ENCODE assay signal across 19 cellular contexts in genomic region chr1:203058674-203058931, GRCh38. TPM values are rescaled to one million over a fixed set of nuclear protein-coding genes. Genes with fewer than 3 reads are reported as not detected.
"Had no signal": no experiment of that assay in that cellular context is flagged by ENCODE, and none has a peak within 500 bp of the region (broad histone marks: within the 10 kb centered on the region; RNA-seq: fewer than 3 reads in every experiment).

No MANE protein-coding gene starts in this region.

- H3K36me3 ChIP-seq: neural progenitor cell, ovary, thoracic aorta had no signal

- H3K27ac Mint-ChIP-seq: activated naive CD8-positive, alpha-beta T cell treated with anti-CD3 and anti-CD28 coated beads for 36 hours; activated T-helper 1 cell treated with anti-CD3 and anti-CD28 coated beads, Interleukin-12 subunit alpha, Interleukin-12 subunit beta, Interleukin-2, Interleukin-4 antibody, amounts not matched to agents 30 ng/mL and 10 ng/mL and 1 ng/mL, durations not matched to agents 14 hours and 24 hours and 36 hours; neural progenitor cell had no signal

- H3K9me3 Mint-ChIP-seq: activated naive CD8-positive, alpha-beta T cell treated with anti-CD3 and anti-CD28 coated beads for 36 hours; activated T-helper 1 cell treated with anti-CD3 and anti-CD28 coated beads, Interleukin-12 subunit alpha, Interleukin-12 subunit beta, Interleukin-2, Interleukin-4 antibody, amounts not matched to agents 30 ng/mL and 10 ng/mL and 1 ng/mL, durations not matched to agents 14 hours and 24 hours and 36 hours; stimulated activated effector memory CD8-positive, alpha-beta T cell treated with anti-CD3 and anti-CD28 coated beads, Interleukin-12 subunit alpha, Interleukin-12 subunit beta, amount 100 ng/mL, for 72 hours had no signal

- H3K9me3 ChIP-seq: body of pancreas, ovary, thoracic aorta had no signal

- H3K27ac ChIP-seq: body of pancreas, coronary artery, foreskin keratinocyte, neural progenitor cell, ovary, thoracic aorta had no signal

- ATAC-seq: body of pancreas; foreskin keratinocyte; stimulated activated effector memory CD8-positive, alpha-beta T cell treated with anti-CD3 and anti-CD28 coated beads, Interleukin-12 subunit alpha, Interleukin-12 subunit beta, amount 100 ng/mL, for 72 hours had no signal

- H3K4me3 Mint-ChIP-seq: activated naive CD8-positive, alpha-beta T cell treated with anti-CD3 and anti-CD28 coated beads for 36 hours; activated T-helper 1 cell treated with anti-CD3 and anti-CD28 coated beads, Interleukin-12 subunit alpha, Interleukin-12 subunit beta, Interleukin-2, Interleukin-4 antibody, amounts not matched to agents 30 ng/mL and 10 ng/mL and 1 ng/mL, durations not matched to agents 14 hours and 24 hours and 36 hours; neural progenitor cell; stimulated activated effector memory CD8-positive, alpha-beta T cell treated with anti-CD3 and anti-CD28 coated beads, Interleukin-12 subunit alpha, Interleukin-12 subunit beta, amount 100 ng/mL, for 72 hours had no signal

- DNase-seq: activated CD4-positive, CD25-positive, alpha-beta regulatory T cell treated with anti-CD3 and anti-CD28 coated beads, Interleukin-2, amount 50 U/mL, for 72 hours; activated naive CD8-positive, alpha-beta T cell treated with anti-CD3 and anti-CD28 coated beads for 36 hours; body of pancreas; central memory CD4-positive, alpha-beta T cell; effector CD4-positive, alpha-beta T cell; foreskin keratinocyte; glutamatergic neuron; ovary had no signal

- H3K4me3 ChIP-seq: body of pancreas, coronary artery, neural progenitor cell, ovary, thoracic aorta had no signal

- H3K4me1 ChIP-seq: body of pancreas, foreskin keratinocyte had no signal

- H3K27me3 ChIP-seq: neural progenitor cell, ovary had no signal

- H3K4me1 Mint-ChIP-seq: activated naive CD8-positive, alpha-beta T cell treated with anti-CD3 and anti-CD28 coated beads for 36 hours; stimulated activated effector memory CD8-positive, alpha-beta T cell treated with anti-CD3 and anti-CD28 coated beads, Interleukin-12 subunit alpha, Interleukin-12 subunit beta, amount 100 ng/mL, for 72 hours had no signal

RNA-seq across cellular contexts. Expression of gene MYOG, which starts 27.2 kb away (rescaled TPM):
- total RNA-seq: activated CD8-positive, alpha-beta memory T cell treated with anti-CD3 and anti-CD28 coated beads for 36 hours; activated naive CD8-positive, alpha-beta T cell treated with anti-CD3 and anti-CD28 coated beads for 36 hours; activated T-helper 1 cell treated with anti-CD3 and anti-CD28 coated beads, Interleukin-12 subunit alpha, Interleukin-12 subunit beta, Interleukin-2, Interleukin-4 antibody, amounts not matched to agents 30 ng/mL and 10 ng/mL and 1 ng/mL, durations not matched to agents 14 hours and 24 hours and 36 hours; body of pancreas; foreskin keratinocyte; kidney epithelial cell; liver; mesenteric fat pad; ovary; renal cortical epithelial cell; thoracic aorta; ureter had no signal
- polyA plus RNA-seq: foreskin keratinocyte, liver, ovary had no signal

RNA-seq across cellular contexts. Expression of gene PPFIA4, which starts 32.3 kb away (rescaled TPM):
- total RNA-seq: body of pancreas had no signal
